8 cellular contexts compared by ENCODE assay signal in genomic region chr17:57084802-57085447, GRCh38. TPM values are rescaled to one million over a fixed set of nuclear protein-coding genes. Genes with fewer than 3 reads are reported as not detected.
DNase-seq lines count a peak whose midpoint lies in the region; ATAC-seq and TF ChIP-seq lines count a peak whose summit lies in the region.

A gene with protein sequence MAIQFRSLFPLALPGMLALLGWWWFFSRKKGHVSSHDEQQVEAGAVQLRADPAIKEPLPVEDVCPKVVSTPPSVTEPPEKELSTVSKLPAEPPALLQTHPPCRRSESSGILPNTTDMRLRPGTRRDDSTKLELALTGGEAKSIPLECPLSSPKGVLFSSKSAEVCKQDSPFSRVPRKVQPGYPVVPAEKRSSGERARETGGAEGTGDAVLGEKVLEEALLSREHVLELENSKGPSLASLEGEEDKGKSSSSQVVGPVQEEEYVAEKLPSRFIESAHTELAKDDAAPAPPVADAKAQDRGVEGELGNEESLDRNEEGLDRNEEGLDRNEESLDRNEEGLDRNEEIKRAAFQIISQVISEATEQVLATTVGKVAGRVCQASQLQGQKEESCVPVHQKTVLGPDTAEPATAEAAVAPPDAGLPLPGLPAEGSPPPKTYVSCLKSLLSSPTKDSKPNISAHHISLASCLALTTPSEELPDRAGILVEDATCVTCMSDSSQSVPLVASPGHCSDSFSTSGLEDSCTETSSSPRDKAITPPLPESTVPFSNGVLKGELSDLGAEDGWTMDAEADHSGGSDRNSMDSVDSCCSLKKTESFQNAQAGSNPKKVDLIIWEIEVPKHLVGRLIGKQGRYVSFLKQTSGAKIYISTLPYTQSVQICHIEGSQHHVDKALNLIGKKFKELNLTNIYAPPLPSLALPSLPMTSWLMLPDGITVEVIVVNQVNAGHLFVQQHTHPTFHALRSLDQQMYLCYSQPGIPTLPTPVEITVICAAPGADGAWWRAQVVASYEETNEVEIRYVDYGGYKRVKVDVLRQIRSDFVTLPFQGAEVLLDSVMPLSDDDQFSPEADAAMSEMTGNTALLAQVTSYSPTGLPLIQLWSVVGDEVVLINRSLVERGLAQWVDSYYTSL (plus strand): TSS chr17:57085246. CDS start chr17:57105465, 20,219 bp downstream.

- peaks cover 37% of the 10 kb centered on the region for H3K4me1 Mint-ChIP-seq in activated naive CD4-positive, alpha-beta T cell treated with anti-CD3 and anti-CD28 coated beads, Interleukin-2, amount 50 U/mL, for 24 hours

- TF ChIP-seq CTCF in GM12864 (IDR thresholded peaks at IDR 0.05; ENCODE audit: low read depth, low read length, missing control alignments) (no peak), osteoblast (IDR thresholded peaks at IDR 0.05; ENCODE audit: extremely low read depth, low read depth, low read length) (no peak), testis (IDR thresholded peaks at IDR 0.05) (peak in 1 of 3 experiments; percentile 51)

- peak; percentile 77 for DNase-seq in GM12864 (ENCODE audit: low read depth)
- peak; percentile 94 for DNase-seq in NCI-H1092 treated with DMSO at 0.1 percent for 48 hours (lab: John Stamatoyannopoulos, UW)
- peak; percentile 31 for DNase-seq in glomerular endothelial cell (ENCODE audit: extremely low read depth, low read depth, low spot score)
- peak; percentile 100 for DNase-seq in osteoblast (ENCODE audit: insufficient read length, low spot score, missing footprints)
- peak; percentile 96 for DNase-seq in testis

- H3K36me3 ChIP-seq in osteoblast (ENCODE audit: insufficient read depth, low read length) (no peaks in the 10 kb centered on the region), testis (ENCODE audit: low read depth, missing control alignments) (no peaks in the 10 kb centered on the region)

- peak within 1 kb of the TSS; percentile 89 for H3K4me3 Mint-ChIP-seq in activated naive CD4-positive, alpha-beta T cell treated with anti-CD3 and anti-CD28 coated beads, Interleukin-2, amount 50 U/mL, for 24 hours

- peak; percentile 40 for TF ChIP-seq POLR2A in testis (IDR thresholded peaks at IDR 0.05)

- H3K27ac ChIP-seq in osteoblast (ENCODE audit: low read depth, low read length) (peak within 1 kb of the TSS; percentile 87), testis (peak within 1 kb of the TSS; percentile 76 to 87)

- ATAC-seq in HG02623 (IDR thresholded peaks at IDR 0.05; ENCODE audit: unreplicated experiment) (peak; percentile 89), SK-N-SH treated with all-trans-retinoic acid at 6 μM for 48 hours (peak; percentile 94)

- peak within 1 kb of the TSS; percentile 86 for H3K27ac Mint-ChIP-seq in activated naive CD4-positive, alpha-beta T cell treated with anti-CD3 and anti-CD28 coated beads, Interleukin-2, amount 50 U/mL, for 24 hours

- 0 to 1% methylated on average over 9 to 38 of the region's 85 CpGs for WGBS in testis, 2 donors

- peaks cover 12% of the 10 kb centered on the region for H4K20me1 ChIP-seq in osteoblast (ENCODE audit: insufficient read depth, low read length)

- no peaks in the 10 kb centered on the region for H3K27me3 Mint-ChIP-seq in activated naive CD4-positive, alpha-beta T cell treated with anti-CD3 and anti-CD28 coated beads, Interleukin-2, amount 50 U/mL, for 24 hours

- H3K36me3 Mint-ChIP-seq in activated naive CD4-positive, alpha-beta T cell treated with anti-CD3 and anti-CD28 coated beads, Interleukin-2, amount 50 U/mL, for 24 hours: no peaks in the 10 kb centered on the region

- peak within 1 kb of the TSS; percentile 99 for H2AFZ ChIP-seq in osteoblast (ENCODE audit: low read length)

- H3K4me3 ChIP-seq in GM12864 (ENCODE audit: low read depth, low read length) (peak within 1 kb of the TSS; percentile 95), osteoblast (ENCODE audit: insufficient read depth, low read length) (peak within 1 kb of the TSS; percentile 83), testis (peak within 1 kb of the TSS; percentile 84 to 87)

- peak within 1 kb of the TSS; percentile 100 for H3K4me2 ChIP-seq in osteoblast (ENCODE audit: insufficient read depth, low read length)

- H3K9me3 Mint-ChIP-seq in activated naive CD4-positive, alpha-beta T cell treated with anti-CD3 and anti-CD28 coated beads, Interleukin-2, amount 50 U/mL, for 24 hours: no peaks in the 10 kb centered on the region

- H3K4me1 ChIP-seq in osteoblast (ENCODE audit: insufficient read depth, low read length) (peaks cover 10% of the 10 kb centered on the region), testis (no peaks in the 10 kb centered on the region)

- peaks cover 17% of the 10 kb centered on the region for H3K79me2 ChIP-seq in osteoblast (ENCODE audit: insufficient read depth, low read length)

- no peaks in the 10 kb centered on the region for H3K27me3 ChIP-seq in osteoblast (ENCODE audit: insufficient read depth, low read length)
- H3K27me3 ChIP-seq in testis: no peaks in the 10 kb centered on the region

- H3K9me3 ChIP-seq in osteoblast (ENCODE audit: low read depth, low read length): no peaks in the 10 kb centered on the region
- no peaks in the 10 kb centered on the region for H3K9me3 ChIP-seq in testis

- intact Hi-C loops in testis (cut with DNase I; ENCODE audit: low total_unique reads): no loop called here

TF ChIP-seq in SK-N-SH treated with all-trans-retinoic acid at 6 μM for 48 hours, 23 proteins besides CTCF, POLR2A, EP300 and RAD21:
- TF ChIP-seq CSDC2 (CRISPR knock-in tag; IDR thresholded peaks at IDR 0.05) (0 out of 2 replicates have a peak, but pooled peaks have one; percentile 15), ZC3H10 (CRISPR knock-in tag; IDR thresholded peaks at IDR 0.05) (no peak), TSHZ2 (CRISPR knock-in tag; IDR thresholded peaks at IDR 0.05) (peak; percentile 63; the same call in 1 of the 2 replicates), ZNF70 (CRISPR knock-in tag; IDR thresholded peaks at IDR 0.05) (0 out of 2 replicates have a peak, but pooled peaks have one; percentile 33), ZFP3 (CRISPR knock-in tag; IDR thresholded peaks at IDR 0.05) (peak; percentile 64; the same call in 1 of the 2 replicates), GLIS3 (CRISPR knock-in tag; IDR thresholded peaks at IDR 0.05) (peak; percentile 96), ESRRG (CRISPR knock-in tag; IDR thresholded peaks at IDR 0.05) (no peak), ARNTL (CRISPR knock-in tag; IDR thresholded peaks at IDR 0.05; ENCODE audit: borderline replicate concordance, low read depth) (0 out of 2 replicates have a peak, but pooled peaks have one; percentile 18), ZFP30 (CRISPR knock-in tag; IDR thresholded peaks at IDR 0.05) (no peak), BACH2 (CRISPR knock-in tag; IDR thresholded peaks at IDR 0.05; ENCODE audit: borderline replicate concordance) (no peak)

RNA-seq across cellular contexts. Expression of the gene that starts here (rescaled TPM):
- total RNA-seq in glomerular endothelial cell (17.5 and 19.4 TPM in 2 replicates), osteoblast (14.5 and 19.7 TPM in 2 replicates), testis (100 to 1,000 TPM in 1 of 2 donors, 10 to 100 TPM in 1; 73.0 to 304 TPM)
- 224 TPM for polyA plus RNA-seq in testis (ENCODE audit: insufficient read depth, low read depth, low replicate concordance)

Comparison
In these comparisons a context has a peak if more than half of its experiments do, and no peak if none do; other contexts are left out.
1. Peak in every context shown above with its lines: DNase-seq, ATAC-seq, H3K4me3 ChIP-seq and H3K27ac ChIP-seq.
2. DNase-seq: peak in every context shown above with its lines; median percentile 100 in osteoblast; 96 in testis; 94 in NCI-H1092 treated with DMSO at 0.1 percent for 48 hours; 77 in GM12864; 31 in glomerular endothelial cell.